In genomic region chr4:19224820-19225219, GRCh38 we compare ENCODE assay signal across 8 cellular contexts.
DNase-seq lines count a peak whose midpoint lies in the region; ATAC-seq and TF ChIP-seq lines count a peak whose summit lies in the region.

No MANE protein-coding gene starts in this region.

- no peak overlapping the region for H3K4me3 Mint-ChIP-seq in HFFc6

- TF ChIP-seq POLR2A in gastroesophageal sphincter (IDR thresholded peaks at IDR 0.05) = no peak
- no peak for TF ChIP-seq POLR2A in spleen (IDR thresholded peaks at IDR 0.05)

- no peaks in the 10 kb centered on the region for H3K9me3 Mint-ChIP-seq in HFFc6

- H3K4me3 ChIP-seq in AG09309 (ENCODE audit: control insufficient read depth, low read depth, low read length) = no peak overlapping the region
- H3K4me3 ChIP-seq in gastroesophageal sphincter = no peak overlapping the region
- H3K4me3 ChIP-seq in brain microvascular endothelial cell (ENCODE audit: low read depth, low read length) = no peak overlapping the region
- no peak overlapping the region for H3K4me3 ChIP-seq in spleen

- H3K9me3 ChIP-seq in gastroesophageal sphincter (no peaks in the 10 kb centered on the region), spleen (no peaks in the 10 kb centered on the region)

- no peaks in the 10 kb centered on the region for H3K36me3 Mint-ChIP-seq in HFFc6 (ENCODE audit: low read depth)

- no peak overlapping the region for H3K27ac ChIP-seq in gastroesophageal sphincter
- H3K27ac ChIP-seq in brain microvascular endothelial cell = no peak overlapping the region
- H3K27ac ChIP-seq in spleen = no peak overlapping the region

- no peaks in the 10 kb centered on the region for H3K36me3 ChIP-seq in gastroesophageal sphincter
- no peaks in the 10 kb centered on the region for H3K36me3 ChIP-seq in brain microvascular endothelial cell (replicated peaks)
- no peaks in the 10 kb centered on the region for H3K36me3 ChIP-seq in spleen

- peaks cover 35% of the 10 kb centered on the region for H3K4me1 Mint-ChIP-seq in HFFc6 (ENCODE audit: low read depth)

- no peak for TF ChIP-seq EP300 in gastroesophageal sphincter (IDR thresholded peaks at IDR 0.05)

- H3K27ac Mint-ChIP-seq in HFFc6 = no peak overlapping the region

- peak; percentile 23 for DNase-seq in AG09309 (ENCODE audit: low read depth)
- DNase-seq in HFFc6 = peak; percentile 34
- DNase-seq in RKO (ENCODE audit: low spot score) = peak; percentile 61
- no peak for DNase-seq in brain microvascular endothelial cell
- DNase-seq in spleen = no peak

- in situ Hi-C loops in brain microvascular endothelial cell (cut with HindIII; ENCODE audit: low pct_ligation_motif_present, low sequenced_read_pairs) = no loop called here

- ATAC-seq in gastroesophageal sphincter (no peak), GM18517 (IDR thresholded peaks at IDR 0.05; ENCODE audit: unreplicated experiment) (no peak), GM21447 (IDR thresholded peaks at IDR 0.05; ENCODE audit: unreplicated experiment) (no peak)

- WGBS in gastroesophageal sphincter (ENCODE audit: low coverage in 1 of 2), 2 donors = 8 to 18% methylated on average over 2 of the region's 2 CpGs
- 8 to 17% (median 13%) methylated on average over 2 of the region's 2 CpGs for WGBS in spleen, 5 donors

- intact Hi-C loops in spleen (cut with DNase I; ENCODE audit: low total_unique reads) = loop anchor here (10.0 kb wide), 1 partner anchor 1030 kb away; the partner anchor contains the start of gene SLIT2

- H3K27me3 Mint-ChIP-seq in HFFc6 (ENCODE audit: insufficient read depth) = no peaks in the 10 kb centered on the region

- H3K27me3 ChIP-seq in gastroesophageal sphincter (no peaks in the 10 kb centered on the region), brain microvascular endothelial cell (replicated peaks) (no peaks in the 10 kb centered on the region), spleen (replicated peaks in 1 of 7) (no peaks in the 10 kb centered on the region)

- no peaks in the 10 kb centered on the region for H3K4me1 ChIP-seq in gastroesophageal sphincter
- H3K4me1 ChIP-seq in spleen = no peaks in the 10 kb centered on the region

- TF ChIP-seq CTCF in AG09309 (IDR thresholded peaks at IDR 0.05; ENCODE audit: control insufficient read depth, insufficient read depth, low read depth, low read length, missing control alignments) = peak; percentile 16
- TF ChIP-seq CTCF in HFFc6 (IDR thresholded peaks at IDR 0.05) = peak; percentile 83
- peak; percentile 27 to 49 (median 34) for TF ChIP-seq CTCF in gastroesophageal sphincter (IDR thresholded peaks at IDR 0.05)
- no peak for TF ChIP-seq CTCF in brain microvascular endothelial cell (IDR thresholded peaks at IDR 0.05; ENCODE audit: low read depth, low read length, missing control alignments)
- TF ChIP-seq CTCF in spleen (IDR thresholded peaks at IDR 0.05 in 8 of 11, conservative IDR thresholded peaks at IDR 0.05 in 3 of 11) = peak in 5 of 11 experiments; percentile 8 to 38 (median 28)

Comparison
In these comparisons a context has a peak if more than half of its experiments do, and no peak if none do; other contexts are left out.
1. DNase-seq: peak in AG09309 (single experiment), HFFc6 (single experiment) and RKO (single experiment); none in brain microvascular endothelial cell (single experiment) and spleen (single experiment).